Comparison of ENCODE assay signal across 2 cellular contexts in genomic region chr12:108982621-108983219, GRCh38.
A peak's percentile ranks its signal among the peaks of the same experiment; 100 is the strongest.
TF ChIP-seq lines count a peak whose summit lies in the region.

No MANE protein-coding gene starts in this region.

TF ChIP-seq in HEK293, 187 proteins besides CTCF, POLR2A, EP300 and RAD21 (continued from another document and continues in another):
- TF ChIP-seq, protein P1, sequence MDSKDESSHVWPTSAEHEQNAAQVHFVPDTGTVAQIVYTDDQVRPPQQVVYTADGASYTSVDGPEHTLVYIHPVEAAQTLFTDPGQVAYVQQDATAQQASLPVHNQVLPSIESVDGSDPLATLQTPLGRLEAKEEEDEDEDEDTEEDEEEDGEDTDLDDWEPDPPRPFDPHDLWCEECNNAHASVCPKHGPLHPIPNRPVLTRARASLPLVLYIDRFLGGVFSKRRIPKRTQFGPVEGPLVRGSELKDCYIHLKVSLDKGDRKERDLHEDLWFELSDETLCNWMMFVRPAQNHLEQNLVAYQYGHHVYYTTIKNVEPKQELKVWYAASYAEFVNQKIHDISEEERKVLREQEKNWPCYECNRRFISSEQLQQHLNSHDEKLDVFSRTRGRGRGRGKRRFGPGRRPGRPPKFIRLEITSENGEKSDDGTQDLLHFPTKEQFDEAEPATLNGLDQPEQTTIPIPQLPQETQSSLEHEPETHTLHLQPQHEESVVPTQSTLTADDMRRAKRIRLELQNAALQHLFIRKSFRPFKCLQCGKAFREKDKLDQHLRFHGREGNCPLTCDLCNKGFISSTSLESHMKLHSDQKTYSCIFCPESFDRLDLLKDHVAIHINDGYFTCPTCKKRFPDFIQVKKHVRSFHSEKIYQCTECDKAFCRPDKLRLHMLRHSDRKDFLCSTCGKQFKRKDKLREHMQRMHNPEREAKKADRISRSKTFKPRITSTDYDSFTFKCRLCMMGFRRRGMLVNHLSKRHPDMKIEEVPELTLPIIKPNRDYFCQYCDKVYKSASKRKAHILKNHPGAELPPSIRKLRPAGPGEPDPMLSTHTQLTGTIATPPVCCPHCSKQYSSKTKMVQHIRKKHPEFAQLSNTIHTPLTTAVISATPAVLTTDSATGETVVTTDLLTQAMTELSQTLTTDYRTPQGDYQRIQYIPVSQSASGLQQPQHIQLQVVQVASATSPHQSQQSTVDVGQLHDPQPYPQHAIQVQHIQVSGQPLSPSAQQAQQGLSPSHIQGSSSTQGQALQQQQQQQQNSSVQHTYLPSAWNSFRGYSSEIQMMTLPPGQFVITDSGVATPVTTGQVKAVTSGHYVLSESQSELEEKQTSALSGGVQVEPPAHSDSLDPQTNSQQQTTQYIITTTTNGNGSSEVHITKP (tag by site-specific recombination; IDR thresholded peaks at IDR 0.05), result no peak
- TF ChIP-seq RBAK (tag by site-specific recombination; IDR thresholded peaks at IDR 0.05) (peak; percentile 61; the same call in 1 of the 2 replicates), ZNF768 (tag by site-specific recombination; IDR thresholded peaks at IDR 0.05) (no peak), ZNF433 (tag by site-specific recombination; IDR thresholded peaks at IDR 0.05; ENCODE audit: low read depth) (no peak), YY1 (tag by site-specific recombination; IDR thresholded peaks at IDR 0.05) (no peak), ZNF670 (tag by site-specific recombination; IDR thresholded peaks at IDR 0.05; ENCODE audit: low read depth) (0 out of 2 replicates have a peak, but pooled peaks have one; percentile 76), ZSCAN23 (tag by site-specific recombination; IDR thresholded peaks at IDR 0.05) (no peak; the same call in 1 of the 2 replicates), ZNF114 (tag by site-specific recombination; IDR thresholded peaks at IDR 0.05) (peak; percentile 83; the same call in 1 of the 2 replicates), ZNF112 (tag by site-specific recombination; IDR thresholded peaks at IDR 0.05) (no peak; the same call in 1 of the 2 replicates), ZNF239 (tag by site-specific recombination; IDR thresholded peaks at IDR 0.05) (no peak), ZNF792 (tag by site-specific recombination; IDR thresholded peaks at IDR 0.05) (no peak), ZNF366 (tag by site-specific recombination; conservative IDR thresholded peaks at IDR 0.05) (no peak), ZSCAN18 (tag by site-specific recombination; IDR thresholded peaks at IDR 0.05) (no peak), ZNF19 (tag by site-specific recombination; IDR thresholded peaks at IDR 0.05; ENCODE audit: low read depth) (no peak), ZNF530 (tag by site-specific recombination; IDR thresholded peaks at IDR 0.05; ENCODE audit: low read depth) (no peak; the same call in 1 of the 2 replicates), HOXA7 (CRISPR knock-in tag; IDR thresholded peaks at IDR 0.05; ENCODE audit: borderline replicate concordance) (no peak), ZNF677 (tag by site-specific recombination; IDR thresholded peaks at IDR 0.05) (no peak), ZNF121 (tag by site-specific recombination; IDR thresholded peaks at IDR 0.05) (no peak), ZBTB17 (tag by site-specific recombination; IDR thresholded peaks at IDR 0.05) (peak; percentile 74), KLF8 (tag by site-specific recombination; IDR thresholded peaks at IDR 0.05) (no peak), PRDM1 (tag by site-specific recombination; IDR thresholded peaks at IDR 0.05) (no peak)
- TF ChIP-seq, protein P2, sequence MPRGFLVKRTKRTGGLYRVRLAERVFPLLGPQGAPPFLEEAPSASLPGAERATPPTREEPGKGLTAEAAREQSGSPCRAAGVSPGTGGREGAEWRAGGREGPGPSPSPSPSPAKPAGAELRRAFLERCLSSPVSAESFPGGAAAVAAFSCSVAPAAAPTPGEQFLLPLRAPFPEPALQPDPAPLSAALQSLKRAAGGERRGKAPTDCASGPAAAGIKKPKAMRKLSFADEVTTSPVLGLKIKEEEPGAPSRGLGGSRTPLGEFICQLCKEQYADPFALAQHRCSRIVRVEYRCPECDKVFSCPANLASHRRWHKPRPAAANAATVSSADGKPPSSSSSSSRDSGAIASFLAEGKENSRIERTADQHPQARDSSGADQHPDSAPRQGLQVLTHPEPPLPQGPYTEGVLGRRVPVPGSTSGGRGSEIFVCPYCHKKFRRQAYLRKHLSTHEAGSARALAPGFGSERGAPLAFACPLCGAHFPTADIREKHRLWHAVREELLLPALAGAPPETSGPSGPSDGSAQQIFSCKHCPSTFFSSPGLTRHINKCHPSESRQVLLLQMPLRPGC (tag by site-specific recombination; IDR thresholded peaks at IDR 0.05), result peak; percentile 32; the same call in 1 of the 2 replicates
- TF ChIP-seq, protein P3, sequence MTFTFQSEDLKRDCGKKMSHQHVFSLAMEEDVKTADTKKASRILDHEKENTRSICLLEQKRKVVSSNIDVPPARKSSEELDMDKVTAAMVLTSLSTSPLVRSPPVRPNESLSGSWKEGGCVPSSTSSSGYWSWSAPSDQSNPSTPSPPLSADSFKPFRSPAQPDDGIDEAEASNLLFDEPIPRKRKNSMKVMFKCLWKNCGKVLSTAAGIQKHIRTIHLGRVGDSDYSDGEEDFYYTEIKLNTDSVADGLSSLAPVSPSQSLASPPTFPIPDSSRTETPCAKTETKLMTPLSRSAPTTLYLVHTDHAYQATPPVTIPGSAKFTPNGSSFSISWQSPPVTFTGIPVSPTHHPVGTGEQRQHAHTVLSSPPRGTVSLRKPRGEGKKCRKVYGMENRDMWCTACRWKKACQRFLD (tag by site-specific recombination; IDR thresholded peaks at IDR 0.05), result no peak; the same call in 1 of the 2 replicates
- TF ChIP-seq, protein P4, sequence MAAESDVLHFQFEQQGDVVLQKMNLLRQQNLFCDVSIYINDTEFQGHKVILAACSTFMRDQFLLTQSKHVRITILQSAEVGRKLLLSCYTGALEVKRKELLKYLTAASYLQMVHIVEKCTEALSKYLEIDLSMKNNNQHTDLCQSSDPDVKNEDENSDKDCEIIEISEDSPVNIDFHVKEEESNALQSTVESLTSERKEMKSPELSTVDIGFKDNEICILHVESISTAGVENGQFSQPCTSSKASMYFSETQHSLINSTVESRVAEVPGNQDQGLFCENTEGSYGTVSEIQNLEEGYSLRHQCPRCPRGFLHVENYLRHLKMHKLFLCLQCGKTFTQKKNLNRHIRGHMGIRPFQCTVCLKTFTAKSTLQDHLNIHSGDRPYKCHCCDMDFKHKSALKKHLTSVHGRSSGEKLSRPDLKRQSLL (tag by site-specific recombination; IDR thresholded peaks at IDR 0.05), result no peak

TF ChIP-seq in K562, 482 proteins besides CTCF, POLR2A, EP300 and RAD21 (continued from another document and continues in another):
- TF ChIP-seq, protein P5, sequence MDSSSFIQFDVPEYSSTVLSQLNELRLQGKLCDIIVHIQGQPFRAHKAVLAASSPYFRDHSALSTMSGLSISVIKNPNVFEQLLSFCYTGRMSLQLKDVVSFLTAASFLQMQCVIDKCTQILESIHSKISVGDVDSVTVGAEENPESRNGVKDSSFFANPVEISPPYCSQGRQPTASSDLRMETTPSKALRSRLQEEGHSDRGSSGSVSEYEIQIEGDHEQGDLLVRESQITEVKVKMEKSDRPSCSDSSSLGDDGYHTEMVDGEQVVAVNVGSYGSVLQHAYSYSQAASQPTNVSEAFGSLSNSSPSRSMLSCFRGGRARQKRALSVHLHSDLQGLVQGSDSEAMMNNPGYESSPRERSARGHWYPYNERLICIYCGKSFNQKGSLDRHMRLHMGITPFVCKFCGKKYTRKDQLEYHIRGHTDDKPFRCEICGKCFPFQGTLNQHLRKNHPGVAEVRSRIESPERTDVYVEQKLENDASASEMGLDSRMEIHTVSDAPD (CRISPR knock-in tag; IDR thresholded peaks at IDR 0.05), result no peak
- no peak for TF ChIP-seq NFE2L1 (tag; IDR thresholded peaks at IDR 0.05; ENCODE audit: borderline replicate concordance, low read depth)
- TF ChIP-seq, protein P6, sequence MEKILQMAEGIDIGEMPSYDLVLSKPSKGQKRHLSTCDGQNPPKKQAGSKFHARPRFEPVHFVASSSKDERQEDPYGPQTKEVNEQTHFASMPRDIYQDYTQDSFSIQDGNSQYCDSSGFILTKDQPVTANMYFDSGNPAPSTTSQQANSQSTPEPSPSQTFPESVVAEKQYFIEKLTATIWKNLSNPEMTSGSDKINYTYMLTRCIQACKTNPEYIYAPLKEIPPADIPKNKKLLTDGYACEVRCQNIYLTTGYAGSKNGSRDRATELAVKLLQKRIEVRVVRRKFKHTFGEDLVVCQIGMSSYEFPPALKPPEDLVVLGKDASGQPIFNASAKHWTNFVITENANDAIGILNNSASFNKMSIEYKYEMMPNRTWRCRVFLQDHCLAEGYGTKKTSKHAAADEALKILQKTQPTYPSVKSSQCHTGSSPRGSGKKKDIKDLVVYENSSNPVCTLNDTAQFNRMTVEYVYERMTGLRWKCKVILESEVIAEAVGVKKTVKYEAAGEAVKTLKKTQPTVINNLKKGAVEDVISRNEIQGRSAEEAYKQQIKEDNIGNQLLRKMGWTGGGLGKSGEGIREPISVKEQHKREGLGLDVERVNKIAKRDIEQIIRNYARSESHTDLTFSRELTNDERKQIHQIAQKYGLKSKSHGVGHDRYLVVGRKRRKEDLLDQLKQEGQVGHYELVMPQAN (IDR thresholded peaks at IDR 0.05; ENCODE audit: borderline replicate concordance), result peak; percentile 10; the same call in 1 of the 2 replicates
- TF ChIP-seq JUNB (CRISPR knock-in tag; conservative IDR thresholded peaks at IDR 0.05), result no peak
- TF ChIP-seq HLTF (IDR thresholded peaks at IDR 0.05), result no peak
- peak in 1 of 2 experiments; percentile 60; a peak in 1 of 4 replicates for TF ChIP-seq HDAC1 (IDR thresholded peaks at IDR 0.05)
- no peak for TF ChIP-seq BRD9 (IDR thresholded peaks at IDR 0.05; ENCODE audit: low read depth, partially characterized antibody)
- TF ChIP-seq CHD1 (IDR thresholded peaks at IDR 0.05; ENCODE audit: low read length), result no peak
- no peak for TF ChIP-seq ZNF764 (CRISPR knock-in tag; IDR thresholded peaks at IDR 0.05; ENCODE audit: low read depth)
- no peak for TF ChIP-seq ZFP1 (CRISPR knock-in tag; IDR thresholded peaks at IDR 0.05)
- TF ChIP-seq, protein P7, sequence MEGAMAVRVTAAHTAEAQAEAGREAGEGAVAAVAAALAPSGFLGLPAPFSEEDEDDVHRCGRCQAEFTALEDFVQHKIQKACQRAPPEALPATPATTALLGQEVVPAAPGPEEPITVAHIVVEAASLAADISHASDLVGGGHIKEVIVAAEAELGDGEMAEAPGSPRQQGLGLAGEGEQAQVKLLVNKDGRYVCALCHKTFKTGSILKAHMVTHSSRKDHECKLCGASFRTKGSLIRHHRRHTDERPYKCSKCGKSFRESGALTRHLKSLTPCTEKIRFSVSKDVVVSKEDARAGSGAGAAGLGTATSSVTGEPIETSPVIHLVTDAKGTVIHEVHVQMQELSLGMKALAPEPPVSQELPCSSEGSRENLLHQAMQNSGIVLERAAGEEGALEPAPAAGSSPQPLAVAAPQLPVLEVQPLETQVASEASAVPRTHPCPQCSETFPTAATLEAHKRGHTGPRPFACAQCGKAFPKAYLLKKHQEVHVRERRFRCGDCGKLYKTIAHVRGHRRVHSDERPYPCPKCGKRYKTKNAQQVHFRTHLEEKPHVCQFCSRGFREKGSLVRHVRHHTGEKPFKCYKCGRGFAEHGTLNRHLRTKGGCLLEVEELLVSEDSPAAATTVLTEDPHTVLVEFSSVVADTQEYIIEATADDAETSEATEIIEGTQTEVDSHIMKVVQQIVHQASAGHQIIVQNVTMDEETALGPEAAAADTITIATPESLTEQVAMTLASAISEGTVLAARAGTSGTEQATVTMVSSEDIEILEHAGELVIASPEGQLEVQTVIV (CRISPR knock-in tag; IDR thresholded peaks at IDR 0.05; ENCODE audit: borderline replicate concordance), result no peak
- TF ChIP-seq GTF2F1 (IDR thresholded peaks at IDR 0.05; ENCODE audit: low read depth, low read length), result no peak
- TF ChIP-seq ELF4 (CRISPR knock-in tag; IDR thresholded peaks at IDR 0.05), result no peak
- TF ChIP-seq BMI1 (IDR thresholded peaks at IDR 0.05; ENCODE audit: low read length), result no peak
- no peak for TF ChIP-seq SMC3 (conservative IDR thresholded peaks at IDR 0.05; ENCODE audit: insufficient read depth, low read depth, low read length)
- no peak for TF ChIP-seq ZNF79 (CRISPR knock-in tag; IDR thresholded peaks at IDR 0.05; ENCODE audit: low read depth)
- no peak for TF ChIP-seq RBM39 (optimal IDR thresholded peaks at IDR 0.05; ENCODE audit: low read depth, low read length)
- no peak for TF ChIP-seq FOXP4 (CRISPR knock-in tag; IDR thresholded peaks at IDR 0.05; ENCODE audit: borderline replicate concordance)
- TF ChIP-seq IFI16 (CRISPR knock-in tag; IDR thresholded peaks at IDR 0.05), result no peak
- no peak for TF ChIP-seq SNIP1 (IDR thresholded peaks at IDR 0.05; ENCODE audit: low read depth)
- no peak for TF ChIP-seq MTF1 (CRISPR knock-in tag; IDR thresholded peaks at IDR 0.05; ENCODE audit: borderline replicate concordance)
- TF ChIP-seq ZNF280B (CRISPR knock-in tag; IDR thresholded peaks at IDR 0.05), result no peak
